8 cellular contexts compared by ENCODE assay signal in genomic region chr3:38738630-38739395, GRCh38.
DNase-seq lines count a peak whose midpoint lies in the region; ATAC-seq and TF ChIP-seq lines count a peak whose summit lies in the region.

No MANE protein-coding gene starts in this region.

- in situ Hi-C loops in brain microvascular endothelial cell (cut with HindIII; ENCODE audit: low pct_ligation_motif_present, low sequenced_read_pairs), result no loop called here

- H3K27me3 ChIP-seq in brain microvascular endothelial cell (replicated peaks), result no peaks in the 10 kb centered on the region

- H3K27ac ChIP-seq in brain microvascular endothelial cell, result no peak overlapping the region

- DNase-seq in A172 (ENCODE audit: low spot score) (peak; percentile 36), ELF-1 (ENCODE audit: low read depth, low spot score) (peak; percentile 90), NCI-H1092 treated with DMSO at 0.1 percent for 48 hours (lab: John Stamatoyannopoulos, UW) (peak; percentile 6), brain microvascular endothelial cell (peak; percentile 58), myocyte (ENCODE audit: low read depth) (peak; percentile 36), NK-92 (lab: John Stamatoyannopoulos, UW; ENCODE audit: unreplicated experiment) (no peak)
- no peak for DNase-seq in central memory CD4-positive, alpha-beta T cell

- peak; percentile 89 for TF ChIP-seq CTCF in brain microvascular endothelial cell (IDR thresholded peaks at IDR 0.05; ENCODE audit: low read depth, low read length, missing control alignments)

- no peak overlapping the region for H3K4me3 ChIP-seq in brain microvascular endothelial cell (ENCODE audit: low read depth, low read length)

- H3K36me3 ChIP-seq in brain microvascular endothelial cell (replicated peaks), result no peaks in the 10 kb centered on the region

- ATAC-seq in GM19397 (IDR thresholded peaks at IDR 0.05; ENCODE audit: unreplicated experiment), result no peak

Comparison
In these comparisons a context has a peak if more than half of its experiments do, and no peak if none do; other contexts are left out.
1. DNase-seq: peak in A172 (single experiment), ELF-1 (single experiment), NCI-H1092 treated with DMSO at 0.1 percent for 48 hours (single experiment), brain microvascular endothelial cell (single experiment) and myocyte (single experiment); none in central memory CD4-positive, alpha-beta T cell (single experiment) and NK-92 (single experiment).